Comparison of ENCODE assay signal across 24 cellular contexts in genomic region chr11:12358302-12359188, GRCh38. TPM values are rescaled to one million over a fixed set of nuclear protein-coding genes. Genes with fewer than 3 reads are reported as not detected.
"Had no signal": no experiment of that assay in that cellular context is flagged by ENCODE, and none has a peak within 500 bp of the region (broad histone marks: within the 10 kb centered on the region; RNA-seq: fewer than 3 reads in every experiment).

No MANE protein-coding gene starts in this region.

- H3K27ac Mint-ChIP-seq: activated CD8-positive, alpha-beta T cell treated with anti-CD3 and anti-CD28 coated beads for 36 hours; activated naive CD8-positive, alpha-beta T cell; endodermal cell had no signal

- H3K27me3 Mint-ChIP-seq: activated CD8-positive, alpha-beta T cell treated with anti-CD3 and anti-CD28 coated beads for 36 hours; activated naive CD8-positive, alpha-beta T cell; activated T-helper 17 cell treated with anti-CD3 and anti-CD28 coated beads, Interleukin-2, amount 50 U/mL, for 72 hours had no signal

- H3K4me3 Mint-ChIP-seq: activated CD8-positive, alpha-beta T cell treated with anti-CD3 and anti-CD28 coated beads for 36 hours; activated naive CD8-positive, alpha-beta T cell; activated T-cell treated with anti-CD3 and anti-CD28 coated beads, Interleukin-2, amount 50 U/mL, for 4 hours; activated T-helper 17 cell treated with anti-CD3 and anti-CD28 coated beads, Interleukin-2, amount 50 U/mL, for 72 hours; endodermal cell had no signal

- H3K36me3 ChIP-seq: cardiac muscle cell, right atrium auricular region, tibial nerve had no signal

- H3K9me3 Mint-ChIP-seq: activated CD8-positive, alpha-beta T cell treated with anti-CD3 and anti-CD28 coated beads for 36 hours; activated T-cell treated with anti-CD3 and anti-CD28 coated beads, Interleukin-2, amount 50 U/mL, for 4 hours; activated T-helper 17 cell treated with anti-CD3 and anti-CD28 coated beads, Interleukin-2, amount 50 U/mL, for 72 hours; endodermal cell had no signal

- H3K4me3 ChIP-seq: cardiac muscle cell, coronary artery, right atrium auricular region, tibial nerve had no signal

- H3K4me1 ChIP-seq: parathyroid adenoma, right atrium auricular region, tibial nerve had no signal

- H3K79me2 ChIP-seq: parathyroid adenoma had no signal

- DNase-seq: activated CD4-positive, alpha-beta T cell treated with anti-CD3 and anti-CD28 coated beads, Interleukin-2, amount 50 U/mL, for 1 hour; activated CD4-positive, CD25-positive, alpha-beta regulatory T cell treated with anti-CD3 and anti-CD28 coated beads, Interleukin-2, amount 50 U/mL, for 72 hours; activated CD8-positive, alpha-beta T cell treated with anti-CD3 and anti-CD28 coated beads for 36 hours; activated gamma-delta T cell treated with Interleukin-2 at 50 U/mL for 16 hours; activated T-cell treated with anti-CD3 and anti-CD28 coated beads, Interleukin-2, amount 50 U/mL, for 4 hours; anterior cingulate cortex; endodermal cell; foreskin fibroblast; head of caudate nucleus; hypothalamus; left ventricle myocardium superior; stimulated activated CD4-positive, alpha-beta T cell treated with anti-CD3 and anti-CD28 coated beads, Interleukin-15, amount 100 ng/mL, for 24 hours; stimulated activated CD4-positive, alpha-beta T cell treated with anti-CD3 and anti-CD28 coated beads, Interleukin-2, amount 100 ng/mL, for 24 hours; stimulated activated naive CD4-positive, alpha-beta T cell; SW 1271; T-helper 2 cell had no signal

- H3K27me3 ChIP-seq: cardiac muscle cell, right atrium auricular region, tibial nerve had no signal

- ATAC-seq: activated CD8-positive, alpha-beta T cell treated with anti-CD3 and anti-CD28 coated beads for 36 hours; activated T-cell treated with anti-CD3 and anti-CD28 coated beads, Interleukin-2, amount 50 U/mL, for 4 hours; activated T-helper 17 cell treated with anti-CD3 and anti-CD28 coated beads, Interleukin-2, amount 50 U/mL, for 72 hours; esophagus mucosa; left ventricle myocardium superior had no signal

- H2AFZ ChIP-seq: parathyroid adenoma had no signal

- H3K27ac ChIP-seq: cardiac muscle cell, coronary artery, parathyroid adenoma, right atrium auricular region, tibial nerve had no signal

- H3K9me3 ChIP-seq: right atrium auricular region, tibial nerve had no signal

RNA-seq across cellular contexts. Expression of gene PARVA, which starts 18.8 kb away (rescaled TPM):
- total RNA-seq: activated CD8-positive, alpha-beta T cell treated with anti-CD3 and anti-CD28 coated beads for 36 hours had no signal
